In genomic region chr3:39330824-39331223, GRCh38 we compare ENCODE assay signal across 18 cellular contexts. TPM values are rescaled to one million over a fixed set of nuclear protein-coding genes. Genes with fewer than 3 reads are reported as not detected.
A peak's percentile ranks its signal among the peaks of the same experiment; 100 is the strongest.
DNase-seq lines count a peak whose midpoint lies in the region; ATAC-seq, FAIRE-seq and TF ChIP-seq lines count a peak whose summit lies in the region.
"Had no signal": no experiment of that assay in that cellular context is flagged by ENCODE, and none has a peak within 500 bp of the region (broad histone marks: within the 10 kb centered on the region; RNA-seq: fewer than 3 reads in every experiment).

No MANE protein-coding gene starts in this region.

- H3K36me3 Mint-ChIP-seq in activated CD4-positive, alpha-beta T cell treated with anti-CD3 and anti-CD28 coated beads, Interleukin-2, amount 10 ng/mL, durations not matched to agents 7 days and 5 days (ENCODE audit: low read depth), result no peaks in the 10 kb centered on the region
- H3K36me3 Mint-ChIP-seq in GM23338 (ENCODE audit: low read depth) (no peaks in the 10 kb centered on the region), WTC11 (peaks cover 10% of the 10 kb centered on the region; the same call in 1 of the 2 replicates)

- H3K4me3 Mint-ChIP-seq in activated CD4-positive, alpha-beta T cell treated with anti-CD3 and anti-CD28 coated beads, Interleukin-2, amount 10 ng/mL, durations not matched to agents 7 days and 5 days, result peak overlapping the region; percentile 25
- no peak overlapping the region for H3K4me3 Mint-ChIP-seq in GM23338
- peak overlapping the region; percentile 5; the same call in 1 of the 2 replicates for H3K4me3 Mint-ChIP-seq in WTC11

- H3F3A ChIP-seq in GM23338 (replicated peaks; ENCODE audit: low read depth), result no peaks in the 10 kb centered on the region

- H3K27ac ChIP-seq in GM23338 (ENCODE audit: low read depth) (peak overlapping the region; percentile 67; the same call in 1 of the 2 replicates), keratinocyte (ENCODE audit: control insufficient read depth, insufficient read depth, low read length) (no peak overlapping the region), small intestine (ENCODE audit: low read depth in 1 of 2, low read length in 1 of 2) (no peak overlapping the region)
- H3K27ac ChIP-seq: C4-2B, GM23248 had no signal

- H2AFZ ChIP-seq in GM23338 (peak overlapping the region; percentile 1), keratinocyte (ENCODE audit: control insufficient read depth, low read length) (no peak overlapping the region)
- H2AFZ ChIP-seq: GM23248 had no signal

- H3K9me3 ChIP-seq in keratinocyte (ENCODE audit: control insufficient read depth, low read depth, low read length) (no peaks in the 10 kb centered on the region), small intestine (ENCODE audit: control insufficient read depth, low read depth) (no peaks in the 10 kb centered on the region)

- H3K27me3 ChIP-seq in GM23338 (ENCODE audit: insufficient read depth), result no peaks in the 10 kb centered on the region
- no peaks in the 10 kb centered on the region for H3K27me3 ChIP-seq in keratinocyte (ENCODE audit: control insufficient read depth, extremely low read depth, insufficient read depth, low read length)
- no peaks in the 10 kb centered on the region for H3K27me3 ChIP-seq in small intestine (ENCODE audit: control insufficient read depth in 2 of 2, insufficient read depth in 2 of 2, low read length in 2 of 2)

- no peak overlapping the region for H3K27ac Mint-ChIP-seq in activated CD4-positive, alpha-beta T cell treated with anti-CD3 and anti-CD28 coated beads, Interleukin-2, amount 10 ng/mL, durations not matched to agents 7 days and 5 days
- H3K27ac Mint-ChIP-seq in GM23338, result no peak overlapping the region
- peak overlapping the region; percentile 77; the same call in 1 of the 2 replicates for H3K27ac Mint-ChIP-seq in WTC11

- POLR2A ChIA-PET in activated CD4-positive, alpha-beta T cell treated with anti-CD3 and anti-CD28 coated beads, Interleukin-2, amount 10 ng/mL, durations not matched to agents 7 days and 5 days (lab: Charles Lee), result no interaction called here
- POLR2A ChIA-PET in WTC11 (lab: Charles Lee), result no interaction called here

- DNase-seq in activated CD4-positive, alpha-beta T cell treated with anti-CD3 and anti-CD28 coated beads, Interleukin-2, amount 10 ng/mL, durations not matched to agents 7 days and 5 days, result no peak
- no peak for DNase-seq in activated CD4-positive, alpha-beta T cell treated with anti-CD3 and anti-CD28 coated beads for 4 hours
- peak; percentile 29 for DNase-seq in GM23338 (ENCODE audit: low spot score)
- DNase-seq in WTC11 (ENCODE audit: low spot score), result no peak
- no peak for DNase-seq in keratinocyte (ENCODE audit: low read depth, low spot score)
- DNase-seq in small intestine, result no peak
- DNase-seq in stimulated activated CD4-positive, alpha-beta T cell treated with anti-CD3 and anti-CD28 coated beads, Interleukin-1b, Interleukin-23, amount 100 ng/mL, for 48 hours, result no peak
- DNase-seq: Calu3, GM23248, Karpas-422, NCI-H187 treated with DMSO at 0.1 percent for 48 hours, NCI-H446, NCI-H774, Right ventricle myocardium superior had no signal

- H3K9me1 ChIP-seq in keratinocyte (ENCODE audit: control insufficient read depth, extremely low read depth, insufficient read depth, low read length), result no peaks in the 10 kb centered on the region

- dilution Hi-C loops in keratinocyte (cut with MboI; ENCODE audit: extremely low pct_ligation_motif_present, low sequenced_read_pairs), result no loop called here

- H3K9me3 Mint-ChIP-seq in activated CD4-positive, alpha-beta T cell treated with anti-CD3 and anti-CD28 coated beads, Interleukin-2, amount 10 ng/mL, durations not matched to agents 7 days and 5 days, result peaks cover 5% of the 10 kb centered on the region
- H3K9me3 Mint-ChIP-seq in GM23338 (peaks cover 9% of the 10 kb centered on the region; the same call in 1 of the 3 replicates), WTC11 (peaks cover 18% of the 10 kb centered on the region)

- H3K9ac ChIP-seq in keratinocyte (ENCODE audit: control insufficient read depth, extremely low read depth, insufficient read depth, low read length), result no peak overlapping the region
- H3K9ac ChIP-seq: GM23248 had no signal

- H3K4me3 ChIP-seq in GM23338, result no peak overlapping the region
- no peak overlapping the region for H3K4me3 ChIP-seq in keratinocyte (ENCODE audit: control insufficient read depth in 2 of 3, extremely low read depth in 1 of 3, insufficient read depth in 2 of 3, low read depth in 1 of 3, low read length in 3 of 3)
- H3K4me3 ChIP-seq in small intestine (ENCODE audit: low read depth in 1 of 2, low read length in 2 of 2), result no peak overlapping the region
- H3K4me3 ChIP-seq: GM23248 had no signal

- no peaks in the 10 kb centered on the region for H3K36me3 ChIP-seq in GM23338 (ENCODE audit: insufficient read depth)
- no peaks in the 10 kb centered on the region for H3K36me3 ChIP-seq in keratinocyte (ENCODE audit: control insufficient read depth in 2 of 2, extremely low read depth in 1 of 2, insufficient read depth in 2 of 2, low read length in 2 of 2)
- H3K36me3 ChIP-seq in small intestine (ENCODE audit: control insufficient read depth in 2 of 2, insufficient read depth in 2 of 2, low read length in 2 of 2), result no peaks in the 10 kb centered on the region

- peaks cover 38% of the 10 kb centered on the region for H3K4me1 Mint-ChIP-seq in activated CD4-positive, alpha-beta T cell treated with anti-CD3 and anti-CD28 coated beads, Interleukin-2, amount 10 ng/mL, durations not matched to agents 7 days and 5 days
- H3K4me1 Mint-ChIP-seq in GM23338 (peaks cover 14% of the 10 kb centered on the region; the same call in 2 of the 3 replicates), WTC11 (peaks cover 15% of the 10 kb centered on the region)

- ATAC-seq in GM23338, result no peak
- no peak for ATAC-seq in WTC11
- no peak for ATAC-seq in HG02678 (IDR thresholded peaks at IDR 0.05; ENCODE audit: unreplicated experiment)
- ATAC-seq: Panc1 had no signal

- FAIRE-seq in keratinocyte (lab: Jason Lieb, UNC) (peak; percentile 32), small intestine (lab: Jason Lieb, UNC) (no peak)

- H3K79me2 ChIP-seq in GM23338 (replicated peaks; ENCODE audit: insufficient read depth), result no peaks in the 10 kb centered on the region
- H3K79me2 ChIP-seq in keratinocyte (ENCODE audit: control insufficient read depth, insufficient read depth, low read length), result no peaks in the 10 kb centered on the region

- CTCF ChIA-PET in activated CD4-positive, alpha-beta T cell treated with anti-CD3 and anti-CD28 coated beads, Interleukin-2, amount 10 ng/mL, durations not matched to agents 7 days and 5 days (lab: Charles Lee), result interaction anchor here (1.7 kb wide), 1 partner anchor 36 kb away, joined by 4 read pairs; no protein-coding TSS in a partner anchor
- CTCF ChIA-PET in WTC11 (lab: Charles Lee), result interaction anchor here (1.0 to 1.9 kb wide), 2 partner anchors 42 to 47 kb away, joined by 6 read pairs; no protein-coding TSS in a partner anchor

- H3K4me1 ChIP-seq in GM23338 (ENCODE audit: insufficient read depth), result peaks cover 3% of the 10 kb centered on the region
- no peaks in the 10 kb centered on the region for H3K4me1 ChIP-seq in keratinocyte (ENCODE audit: control insufficient read depth, extremely low read depth, insufficient read depth, low read length)
- no peaks in the 10 kb centered on the region for H3K4me1 ChIP-seq in small intestine (ENCODE audit: control insufficient read depth in 2 of 2, insufficient read depth in 1 of 2, low read depth in 1 of 2, low read length in 1 of 2)

- peak overlapping the region; percentile 7 for H3K4me2 ChIP-seq in GM23338
- H3K4me2 ChIP-seq in keratinocyte (ENCODE audit: control insufficient read depth, extremely low read depth, insufficient read depth, low read depth, low read length), result no peak overlapping the region

- peaks cover 3% of the 10 kb centered on the region for H3K27me3 Mint-ChIP-seq in activated CD4-positive, alpha-beta T cell treated with anti-CD3 and anti-CD28 coated beads, Interleukin-2, amount 10 ng/mL, durations not matched to agents 7 days and 5 days
- H3K27me3 Mint-ChIP-seq in GM23338 (ENCODE audit: insufficient read depth, low read depth, poor library complexity), result peaks cover 2% of the 10 kb centered on the region
- no peaks in the 10 kb centered on the region for H3K27me3 Mint-ChIP-seq in WTC11 (ENCODE audit: low read depth)

- H4K20me1 ChIP-seq in GM23338 (replicated peaks; ENCODE audit: insufficient read depth) (no peaks in the 10 kb centered on the region), keratinocyte (ENCODE audit: control insufficient read depth, extremely low read depth, insufficient read depth, low read length) (no peaks in the 10 kb centered on the region)

- TF ChIP-seq CTCF in GM23338 (conservative IDR thresholded peaks at IDR 0.05; ENCODE audit: low read depth in 2 of 2) (no peak), WTC11 (IDR thresholded peaks at IDR 0.05) (no peak), keratinocyte (optimal IDR thresholded peaks at IDR 0.05 in 1 of 3, IDR thresholded peaks at IDR 0.05 in 1 of 3, conservative IDR thresholded peaks at IDR 0.05 in 1 of 3; ENCODE audit: extremely low read depth in 1 of 3, insufficient read depth in 2 of 3, low read length in 3 of 3) (no peak)

- H3K9me2 ChIP-seq in GM23338 (ENCODE audit: insufficient read depth), result peaks cover 17% of the 10 kb centered on the region

RNA-seq across cellular contexts. Expression of gene CCR8, which starts 1.3 kb away (rescaled TPM):
- total RNA-seq in activated CD4-positive, alpha-beta T cell treated with anti-CD3 and anti-CD28 coated beads, Interleukin-2, amount 10 ng/mL, durations not matched to agents 7 days and 5 days, result 1 to 10 TPM in 1 of 2 experiments, under 1 TPM in 1; 0.74 to 1.9 TPM
- not detected in 2 replicates for total RNA-seq in GM23338 (2014; rRNA removed; shearing (Covaris generic))
- polyA plus RNA-seq in GM23338 (2016; fragmentation: Nextera tagmentation; extraction: Ambion mirVana), result 0.23 and 0.55 TPM in 2 replicates
- 0.33 TPM in 1 of 3 replicates, not detected in the others for total RNA-seq in WTC11 (2021)
- polyA plus RNA-seq in keratinocyte, result not detected in 3 replicates
- not detected for polyA plus RNA-seq in keratinocyte (2011; ENCODE audit: low read depth)
- not detected in 2 replicates for polyA plus RNA-seq in keratinocyte (2011; cell fraction: cytosol; rRNA removed)
- not detected in 2 replicates for polyA plus RNA-seq in keratinocyte (2011; cell fraction: nucleus; rRNA removed)
- not detected in 2 replicates for polyA plus RNA-seq in keratinocyte (2012; ENCODE audit: low replicate concordance)
- not detected in 3 replicates for polyA minus RNA-seq in keratinocyte
- polyA minus RNA-seq in keratinocyte (2011; cell fraction: cytosol; rRNA and poly(A)+ RNA removed), result not detected
- polyA minus RNA-seq in keratinocyte (2011; cell fraction: nucleus; rRNA and poly(A)+ RNA removed), result not detected in 2 replicates
- polyA plus RNA-seq in small intestine, result not detected
- total RNA-seq: Calu3, G401, GM23248, Right ventricle myocardium superior had no signal
- polyA plus RNA-seq: GM23248 had no signal

RNA-seq across cellular contexts. Expression of gene CX3CR1, which starts 51.0 kb away (rescaled TPM):
- 1 to 10 TPM in 1 of 2 experiments, under 1 TPM in 1; 0.60 to 1.5 TPM for total RNA-seq in activated CD4-positive, alpha-beta T cell treated with anti-CD3 and anti-CD28 coated beads, Interleukin-2, amount 10 ng/mL, durations not matched to agents 7 days and 5 days
- 0.24 TPM in 1 of 2 replicates, not detected in the other for total RNA-seq in GM23338 (2014; rRNA removed; shearing (Covaris generic))
- 0.42 TPM in 1 of 2 replicates, not detected in the other for polyA plus RNA-seq in GM23338 (2016; fragmentation: Nextera tagmentation; extraction: Ambion mirVana)
- 0.07 to 0.37 TPM (median 0.11 TPM) in 3 replicates for total RNA-seq in WTC11 (2021)
- 0.05 TPM in 2 of 3 replicates, not detected in the other for polyA plus RNA-seq in keratinocyte
- polyA plus RNA-seq in keratinocyte (2011; ENCODE audit: low read depth), result not detected
- not detected in 2 replicates for polyA plus RNA-seq in keratinocyte (2011; cell fraction: cytosol; rRNA removed)
- 0.03 TPM in 1 of 2 replicates, not detected in the other for polyA plus RNA-seq in keratinocyte (2011; cell fraction: nucleus; rRNA removed)
- polyA plus RNA-seq in keratinocyte (2012; ENCODE audit: low replicate concordance), result not detected in 2 replicates
- polyA minus RNA-seq in keratinocyte, result 0.23 TPM in 1 of 3 replicates, not detected in the others
- polyA minus RNA-seq in keratinocyte (2011; cell fraction: cytosol; rRNA and poly(A)+ RNA removed), result not detected
- polyA minus RNA-seq in keratinocyte (2011; cell fraction: nucleus; rRNA and poly(A)+ RNA removed), result not detected in 2 replicates
- under 1 TPM in 1 of 3 donors, not detected in 2; 0.06 TPM for polyA plus RNA-seq in small intestine
- total RNA-seq: Calu3, G401, GM23248 had no signal
- polyA plus RNA-seq: GM23248 had no signal

RNA-seq across cellular contexts. Expression of gene SLC25A38, which starts 52.3 kb away (rescaled TPM):
- total RNA-seq in activated CD4-positive, alpha-beta T cell treated with anti-CD3 and anti-CD28 coated beads, Interleukin-2, amount 10 ng/mL, durations not matched to agents 7 days and 5 days, result 10 to 100 TPM; 34.0 to 35.1 TPM
- 35.9 and 61.9 TPM in 2 replicates for total RNA-seq in GM23338 (2014; rRNA removed; shearing (Covaris generic))
- 19.8 and 23.9 TPM in 2 replicates for polyA plus RNA-seq in GM23338 (2016; fragmentation: Nextera tagmentation; extraction: Ambion mirVana)
- 34.9 to 37.3 TPM (median 36.7 TPM) in 3 replicates for total RNA-seq in WTC11 (2021)
- 35.6 to 40.2 TPM (median 36.1 TPM) in 3 replicates for polyA plus RNA-seq in keratinocyte
- polyA plus RNA-seq in keratinocyte (2011; ENCODE audit: low read depth), result 13.9 TPM
- 32.7 and 36.5 TPM in 2 replicates for polyA plus RNA-seq in keratinocyte (2011; cell fraction: cytosol; rRNA removed)
- 37.6 and 38.6 TPM in 2 replicates for polyA plus RNA-seq in keratinocyte (2011; cell fraction: nucleus; rRNA removed)
- polyA plus RNA-seq in keratinocyte (2012; ENCODE audit: low replicate concordance), result 11.9 and 22.5 TPM in 2 replicates
- 25.2 to 46.0 TPM (median 27.2 TPM) in 3 replicates for polyA minus RNA-seq in keratinocyte
- 17.8 TPM for polyA minus RNA-seq in keratinocyte (2011; cell fraction: cytosol; rRNA and poly(A)+ RNA removed)
- polyA minus RNA-seq in keratinocyte (2011; cell fraction: nucleus; rRNA and poly(A)+ RNA removed), result 16.3 and 17.3 TPM in 2 replicates
- 10 to 100 TPM; 17.3 to 33.3 (median 28.2) TPM for polyA plus RNA-seq in small intestine
